In the genomic region with DNA sequence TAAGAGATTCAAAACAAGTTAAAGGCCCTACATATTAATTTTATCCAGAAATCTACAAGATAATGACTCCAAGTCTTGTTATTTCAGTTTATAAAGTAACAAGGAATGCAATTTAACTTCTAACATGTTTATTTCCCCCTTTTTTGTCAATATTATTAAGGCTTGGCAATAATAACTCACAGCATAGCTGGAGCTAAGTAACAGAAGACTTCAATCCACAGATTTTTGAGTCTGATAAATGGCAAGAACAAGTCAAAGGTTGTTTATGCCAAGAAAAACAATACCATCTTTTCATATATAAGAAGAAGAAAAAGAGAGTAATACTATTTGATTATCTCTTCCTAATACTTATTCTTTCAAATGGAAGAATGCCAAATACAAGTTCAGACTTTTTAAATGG, we compare ENCODE assay signal across 30 cellular contexts.
"Had no signal": no experiment of that assay in that cellular context is flagged by ENCODE, and none has a peak within 500 bp of the region (broad histone marks: within the 10 kb centered on the region; RNA-seq: fewer than 3 reads in every experiment).

No MANE protein-coding gene starts in this region.

- H3K27me3 ChIP-seq: adrenal gland, ascending aorta, brain microvascular endothelial cell, esophagus muscularis mucosa, pancreas, stomach, thyroid gland, upper lobe of left lung, vagina had no signal

- H3K27ac Mint-ChIP-seq: activated naive CD8-positive, alpha-beta T cell; effector memory CD8-positive, alpha-beta T cell; naive thymus-derived CD4-positive, alpha-beta T cell; stimulated activated memory B cell treated with anti-CD40 and anti-IgM and Interleukin-4, amounts not matched to agents 10 μg/mL and 1 μg/mL and 100 μg/mL, for 72 hours; T-cell; T-helper 2 cell treated with Interferon-gamma antibody and Interleukin-4, amounts not matched to agents 5 μg/mL and 100 μg/mL, for 36 hours had no signal

- H3K9me3 Mint-ChIP-seq: activated T-cell treated with anti-CD3 and anti-CD28 coated beads, Interleukin-2, amount 50 U/mL, for 72 hours; effector memory CD8-positive, alpha-beta T cell; naive thymus-derived CD4-positive, alpha-beta T cell; stimulated activated memory B cell treated with anti-CD40 and anti-IgM and Interleukin-4, amounts not matched to agents 10 μg/mL and 1 μg/mL and 100 μg/mL, for 72 hours; T-cell; T-helper 2 cell treated with Interferon-gamma antibody and Interleukin-4, amounts not matched to agents 5 μg/mL and 100 μg/mL, for 36 hours had no signal

- H3K4me3 Mint-ChIP-seq: activated naive CD8-positive, alpha-beta T cell; activated T-cell treated with anti-CD3 and anti-CD28 coated beads, Interleukin-2, amount 50 U/mL, for 72 hours; effector memory CD8-positive, alpha-beta T cell; naive thymus-derived CD4-positive, alpha-beta T cell; stimulated activated memory B cell treated with anti-CD40 and anti-IgM and Interleukin-4, amounts not matched to agents 10 μg/mL and 1 μg/mL and 100 μg/mL, for 72 hours; T-cell; T-helper 2 cell treated with Interferon-gamma antibody and Interleukin-4, amounts not matched to agents 5 μg/mL and 100 μg/mL, for 36 hours had no signal

- H3K36me3 Mint-ChIP-seq: activated naive CD8-positive, alpha-beta T cell; naive thymus-derived CD4-positive, alpha-beta T cell; stimulated activated memory B cell treated with anti-CD40 and anti-IgM and Interleukin-4, amounts not matched to agents 10 μg/mL and 1 μg/mL and 100 μg/mL, for 72 hours; T-cell had no signal

- DNase-seq: activated CD4-positive, alpha-beta T cell treated with anti-CD3 and anti-CD28 coated beads for 4 hours; activated CD4-positive, alpha-beta T cell treated with anti-CD3 and anti-CD28 coated beads, Interleukin-2, amount 50 U/mL, for 4 hours; activated naive CD4-positive, alpha-beta T cell; activated T-cell treated with anti-CD3 and anti-CD28 coated beads for 4 hours; activated T-cell treated with anti-CD3 and anti-CD28 coated beads, Interleukin-2, amount 50 U/mL, for 72 hours; adrenal gland; brain microvascular endothelial cell; effector memory CD8-positive, alpha-beta T cell; foreskin melanocyte; midbrain; naive thymus-derived CD4-positive, alpha-beta T cell; pancreas; retina; stimulated activated CD4-positive, alpha-beta T cell treated with anti-CD3 and anti-CD28 coated beads, Interleukin-1b, Interleukin-23, amount 100 ng/mL, for 48 hours; stimulated activated CD4-positive, alpha-beta T cell treated with anti-CD3 and anti-CD28 coated beads, Interleukin-4, amount 100 ng/mL, for 4 hours; stimulated activated CD8-positive, alpha-beta memory T cell treated with anti-CD3 and anti-CD28 coated beads, Interleukin-4, amount 100 ng/mL, for 48 hours; stomach; T-cell; thyroid gland; upper lobe of left lung had no signal

- H3K36me3 ChIP-seq: adrenal gland, ascending aorta, brain microvascular endothelial cell, esophagus muscularis mucosa, pancreas, prostate gland, stomach, thyroid gland, upper lobe of left lung, vagina had no signal

- H3K27me3 Mint-ChIP-seq: activated naive CD8-positive, alpha-beta T cell; stimulated activated memory B cell treated with anti-CD40 and anti-IgM and Interleukin-4, amounts not matched to agents 10 μg/mL and 1 μg/mL and 100 μg/mL, for 72 hours had no signal

- H3K9me3 ChIP-seq: adrenal gland, ascending aorta, esophagus muscularis mucosa, pancreas, prostate gland, stomach, thyroid gland, upper lobe of left lung, vagina had no signal

- H3K4me2 ChIP-seq: smooth muscle cell had no signal

- H3K4me3 ChIP-seq: adrenal gland, ascending aorta, coronary artery, esophagus muscularis mucosa, pancreas, prostate gland, smooth muscle cell, stomach, thyroid gland, upper lobe of left lung, vagina had no signal

- ATAC-seq: activated T-cell treated with anti-CD3 and anti-CD28 coated beads, Interleukin-2, amount 50 U/mL, for 72 hours; effector memory CD8-positive, alpha-beta T cell; naive thymus-derived CD4-positive, alpha-beta T cell; pancreas; sciatic nerve; stimulated activated memory B cell treated with anti-CD40 and anti-IgM and Interleukin-4, amounts not matched to agents 10 μg/mL and 1 μg/mL and 100 μg/mL, for 72 hours; T-cell had no signal

- H3K27ac ChIP-seq: adrenal gland, ascending aorta, brain microvascular endothelial cell, coronary artery, esophagus muscularis mucosa, pancreas, prostate gland, stomach, thyroid gland, upper lobe of left lung, vagina had no signal

- H3K4me1 Mint-ChIP-seq: naive thymus-derived CD4-positive, alpha-beta T cell; stimulated activated memory B cell treated with anti-CD40 and anti-IgM and Interleukin-4, amounts not matched to agents 10 μg/mL and 1 μg/mL and 100 μg/mL, for 72 hours; T-cell had no signal

- H3K4me1 ChIP-seq: adrenal gland, ascending aorta, esophagus muscularis mucosa, pancreas, prostate gland, stomach, thyroid gland, upper lobe of left lung had no signal
